In genomic region chr19:51571599-51571998, GRCh38 we compare ENCODE assay signal across 9 cellular contexts. TPM values are rescaled to one million over a fixed set of nuclear protein-coding genes. Genes with fewer than 3 reads are reported as not detected.
DNase-seq lines count a peak whose midpoint lies in the region; ATAC-seq and TF ChIP-seq lines count a peak whose summit lies in the region.
"Had no signal": no experiment of that assay in that cellular context is flagged by ENCODE, and none has a peak within 500 bp of the region (broad histone marks: within the 10 kb centered on the region; RNA-seq: fewer than 3 reads in every experiment).

No MANE protein-coding gene starts in this region.

- H2AFZ ChIP-seq in DND-41 (ENCODE audit: low read depth, low read length) (peak overlapping the region; percentile 94), osteoblast (ENCODE audit: low read length) (peak overlapping the region; percentile 83)

- H3K4me1 ChIP-seq in DND-41 (ENCODE audit: insufficient read depth, low read length) = peaks cover 32% of the 10 kb centered on the region
- peaks cover 24% of the 10 kb centered on the region for H3K4me1 ChIP-seq in osteoblast (ENCODE audit: insufficient read depth, low read length)

- H3K9me3 ChIP-seq in DND-41 (ENCODE audit: insufficient read depth, low read length, severe bottlenecking) (no peaks in the 10 kb centered on the region), osteoblast (ENCODE audit: low read depth, low read length) (no peaks in the 10 kb centered on the region)

- H3K79me2 ChIP-seq in DND-41 (ENCODE audit: insufficient read depth, low read length) (peaks cover 37% of the 10 kb centered on the region), osteoblast (ENCODE audit: insufficient read depth, low read length) (peaks cover 37% of the 10 kb centered on the region)

- H3K27ac ChIP-seq in DND-41 (ENCODE audit: low read length) (peak overlapping the region; percentile 83), osteoblast (ENCODE audit: low read depth, low read length) (peak overlapping the region; percentile 92)

- no peak for TF ChIP-seq CTCF in DND-41 (IDR thresholded peaks at IDR 0.05; ENCODE audit: borderline replicate concordance, extremely low read depth, low read length, poor library complexity, severe bottlenecking)
- TF ChIP-seq CTCF in osteoblast (IDR thresholded peaks at IDR 0.05; ENCODE audit: extremely low read depth, low read depth, low read length) = no peak

- DNase-seq in DND-41 (no peak), OCI-M1 (lab: John Stamatoyannopoulos, UW) (peak; percentile 64), erythroblast (lab: John Stamatoyannopoulos, UW) (peak; percentile 56 to 70), osteoblast (ENCODE audit: insufficient read length, low spot score, missing footprints) (no peak), NCI-H1694 treated with DMSO at 0.1 percent for 48 hours (lab: John Stamatoyannopoulos, UW) (no peak)

- H3K4me3 ChIP-seq in DND-41 (ENCODE audit: low read depth in 1 of 2, low read length in 2 of 2) (peak overlapping the region; percentile 81 to 92), osteoblast (ENCODE audit: insufficient read depth, low read length) (peak overlapping the region; percentile 76)

- H3K9ac ChIP-seq in DND-41 (ENCODE audit: low read depth, low read length) = peak overlapping the region; percentile 61

- H3K27me3 ChIP-seq in DND-41 (ENCODE audit: insufficient read depth, low read length, poor library complexity) = peaks cover 5% of the 10 kb centered on the region
- H3K27me3 ChIP-seq in osteoblast (ENCODE audit: insufficient read depth, low read length) = no peaks in the 10 kb centered on the region

- TF ChIP-seq POLR2A in erythroblast (IDR thresholded peaks at IDR 0.05; ENCODE audit: low read length) = no peak

- H4K20me1 ChIP-seq in DND-41 (ENCODE audit: insufficient read depth, low read length) = no peaks in the 10 kb centered on the region; the same call in 1 of the 2 replicates
- H4K20me1 ChIP-seq in osteoblast (ENCODE audit: insufficient read depth, low read length) = peaks cover 6% of the 10 kb centered on the region

- peak overlapping the region; percentile 99 for H3K4me2 ChIP-seq in DND-41 (ENCODE audit: insufficient read depth, low read length)
- H3K4me2 ChIP-seq in osteoblast (ENCODE audit: insufficient read depth, low read length) = peak overlapping the region; percentile 95

- ATAC-seq in DND-41 (ENCODE audit: insufficient read depth, low read depth) (no peak), HG03135 (IDR thresholded peaks at IDR 0.05; ENCODE audit: unreplicated experiment) (no peak), GM21528 (IDR thresholded peaks at IDR 0.05; ENCODE audit: low FRiP score, unreplicated experiment) (no peak), GM19351 (IDR thresholded peaks at IDR 0.05; ENCODE audit: unreplicated experiment) (no peak)

- H3K36me3 ChIP-seq in DND-41 (ENCODE audit: insufficient read depth, low read length) = peaks cover 39% of the 10 kb centered on the region
- H3K36me3 ChIP-seq in osteoblast (ENCODE audit: insufficient read depth, low read length) = peaks cover 14% of the 10 kb centered on the region

RNA-seq across cellular contexts. Expression of gene ZNF175, which starts 0.5 kb away (rescaled TPM):
- total RNA-seq in osteoblast = 6.2 and 7.6 TPM in 2 replicates

RNA-seq across cellular contexts. Expression of gene SIGLEC6, which starts 40.1 kb away (rescaled TPM):
- total RNA-seq in osteoblast = not detected in 2 replicates
- total RNA-seq: LHCN-M2 had no signal

RNA-seq across cellular contexts. Expression of gene SIGLEC5, which starts 58.6 kb away (rescaled TPM):
- under 0.01 TPM in 1 of 2 replicates, not detected in the other for total RNA-seq in osteoblast
- total RNA-seq: LHCN-M2 had no signal

Comparison
In these comparisons a context has a peak if more than half of its experiments do, and no peak if none do; other contexts are left out.
1. DNase-seq: peak in OCI-M1 (single experiment) and erythroblast (2 of 2); none in DND-41 (single experiment), osteoblast (single experiment) and NCI-H1694 treated with DMSO at 0.1 percent for 48 hours (single experiment).